Comparison of ENCODE assay signal across 1 cellular context in genomic region chr11:113314389-113315301, GRCh38.
A peak's percentile ranks its signal among the peaks of the same experiment; 100 is the strongest.
TF ChIP-seq lines count a peak whose summit lies in the region.

TSS of gene TTC12 (plus strand) at chr11:113314583. CDS start at chr11:113316258, 1,675 bp downstream.

TF ChIP-seq in HEK293, 187 proteins besides CTCF, POLR2A, EP300 and RAD21 (continued from another document and continues in another):
- TF ChIP-seq ZNF473 (tag by site-specific recombination; IDR thresholded peaks at IDR 0.05) (no peak), ZSCAN18 (tag by site-specific recombination; IDR thresholded peaks at IDR 0.05) (no peak), ZNF501 (tag by site-specific recombination; IDR thresholded peaks at IDR 0.05) (no peak), GLIS2 (tag by site-specific recombination; IDR thresholded peaks at IDR 0.05) (peak; percentile 91), MYNN (tag by site-specific recombination; IDR thresholded peaks at IDR 0.05; ENCODE audit: borderline replicate concordance) (peak; percentile 70; the same call in 1 of the 2 replicates), ZIC2 (tag by site-specific recombination; IDR thresholded peaks at IDR 0.05) (0 out of 2 replicates have a peak, but pooled peaks have one; percentile 16), ZNF585B (tag by site-specific recombination; IDR thresholded peaks at IDR 0.05) (no peak), ZNF146 (tag by site-specific recombination; IDR thresholded peaks at IDR 0.05) (no peak), ZNF521 (tag by site-specific recombination; IDR thresholded peaks at IDR 0.05) (no peak), ZNF114 (tag by site-specific recombination; IDR thresholded peaks at IDR 0.05) (no peak), ZNF514 (tag by site-specific recombination; IDR thresholded peaks at IDR 0.05) (no peak), SCRT2 (tag by site-specific recombination; IDR thresholded peaks at IDR 0.05) (peak; percentile 18; the same call in 1 of the 2 replicates), MZF1 (tag by site-specific recombination; IDR thresholded peaks at IDR 0.05; ENCODE audit: borderline replicate concordance) (no peak), ZNF837 (tag by site-specific recombination; IDR thresholded peaks at IDR 0.05) (no peak), YY2 (tag by site-specific recombination; IDR thresholded peaks at IDR 0.05) (no peak), ZNF223 (tag by site-specific recombination; IDR thresholded peaks at IDR 0.05) (no peak), ZNF518A (tag by site-specific recombination; conservative IDR thresholded peaks at IDR 0.05; ENCODE audit: low read depth) (no peak), ZNF704 (tag by site-specific recombination; IDR thresholded peaks at IDR 0.05) (no peak), ZNF529 (tag by site-specific recombination; IDR thresholded peaks at IDR 0.05; ENCODE audit: insufficient replicate concordance) (no peak), ZNF121 (tag by site-specific recombination; IDR thresholded peaks at IDR 0.05) (no peak), ZNF169 (tag by site-specific recombination; IDR thresholded peaks at IDR 0.05) (no peak), ZNF621 (tag by site-specific recombination; IDR thresholded peaks at IDR 0.05) (no peak), BCL11A (tag by site-specific recombination; IDR thresholded peaks at IDR 0.05; ENCODE audit: low read depth) (no peak), ZNF654 (tag by site-specific recombination; IDR thresholded peaks at IDR 0.05; ENCODE audit: low read depth) (no peak), ZNF16 (tag by site-specific recombination; IDR thresholded peaks at IDR 0.05; ENCODE audit: low read depth) (no peak), ZNF692 (tag by site-specific recombination; IDR thresholded peaks at IDR 0.05) (no peak), ZNF302 (tag by site-specific recombination; IDR thresholded peaks at IDR 0.05; ENCODE audit: low read depth) (no peak), PBX3 (CRISPR knock-in tag; IDR thresholded peaks at IDR 0.05) (no peak; the same call in none of the 2 replicates), MEIS1 (CRISPR knock-in tag; IDR thresholded peaks at IDR 0.05; ENCODE audit: borderline replicate concordance) (no peak), HOXD13 (CRISPR knock-in tag; IDR thresholded peaks at IDR 0.05; ENCODE audit: borderline replicate concordance) (no peak), ZNF211 (tag by site-specific recombination; IDR thresholded peaks at IDR 0.05; ENCODE audit: low read depth) (no peak), SCRT1 (tag by site-specific recombination; IDR thresholded peaks at IDR 0.05; ENCODE audit: borderline replicate concordance) (no peak), ZNF596 (tag by site-specific recombination; IDR thresholded peaks at IDR 0.05) (no peak), ZNF202 (tag by site-specific recombination; IDR thresholded peaks at IDR 0.05; ENCODE audit: borderline replicate concordance) (no peak), REST (tag by site-specific recombination; IDR thresholded peaks at IDR 0.05) (no peak), ZFP69B (tag by site-specific recombination; IDR thresholded peaks at IDR 0.05) (no peak), ZBTB7A (tag by site-specific recombination; IDR thresholded peaks at IDR 0.05; ENCODE audit: low read depth) (0 out of 2 replicates have a peak, but pooled peaks have one; percentile 12), GLIS1 (tag by site-specific recombination; IDR thresholded peaks at IDR 0.05) (peak; percentile 31; the same call in 1 of the 2 replicates), FEZF1 (tag by site-specific recombination; IDR thresholded peaks at IDR 0.05) (no peak), ZNF335 (tag by site-specific recombination; conservative IDR thresholded peaks at IDR 0.05) (peak; percentile 96), ZBTB44 (tag by site-specific recombination; IDR thresholded peaks at IDR 0.05) (no peak), GLI4 (tag by site-specific recombination; IDR thresholded peaks at IDR 0.05) (no peak), ZNF350 (tag by site-specific recombination; IDR thresholded peaks at IDR 0.05) (no peak), ZNF248 (tag by site-specific recombination; IDR thresholded peaks at IDR 0.05) (no peak), ZNF394 (tag by site-specific recombination; IDR thresholded peaks at IDR 0.05; ENCODE audit: borderline replicate concordance) (no peak), ZFP37 (tag by site-specific recombination; IDR thresholded peaks at IDR 0.05) (no peak), RBAK (tag by site-specific recombination; IDR thresholded peaks at IDR 0.05) (no peak), ATF2 (tag by site-specific recombination; IDR thresholded peaks at IDR 0.05; ENCODE audit: low read depth) (no peak), ZNF138 (tag by site-specific recombination; IDR thresholded peaks at IDR 0.05; ENCODE audit: borderline replicate concordance) (no peak), YY1 (tag by site-specific recombination; IDR thresholded peaks at IDR 0.05) (0 out of 2 replicates have a peak, but pooled peaks have one; percentile 26), ZBTB17 (tag by site-specific recombination; IDR thresholded peaks at IDR 0.05) (no peak; the same call in 1 of the 2 replicates), ZNF658 (tag by site-specific recombination; IDR thresholded peaks at IDR 0.05) (no peak), ZNF157 (tag by site-specific recombination; IDR thresholded peaks at IDR 0.05) (no peak), ZNF776 (tag by site-specific recombination; IDR thresholded peaks at IDR 0.05; ENCODE audit: borderline replicate concordance) (no peak)
